8 cellular contexts compared by ENCODE assay signal in genomic region chr2:233063269-233063975, GRCh38. TPM values are rescaled to one million over a fixed set of nuclear protein-coding genes. Genes with fewer than 3 reads are reported as not detected.
DNase-seq lines count a peak whose midpoint lies in the region; ATAC-seq and TF ChIP-seq lines count a peak whose summit lies in the region.
"Had no signal": no experiment of that assay in that cellular context is flagged by ENCODE, and none has a peak within 500 bp of the region (broad histone marks: within the 10 kb centered on the region; RNA-seq: fewer than 3 reads in every experiment).

No MANE protein-coding gene starts in this region.

- no peaks in the 10 kb centered on the region for H3K27me3 ChIP-seq in esophagus squamous epithelium

- peak overlapping the region in 2 of 4 donors; percentile 50 to 71 for H3K4me3 ChIP-seq in esophagus squamous epithelium

- intact Hi-C loops in esophagus squamous epithelium (cut with DNase I): no loop called here

- TF ChIP-seq CTCF in esophagus squamous epithelium (IDR thresholded peaks at IDR 0.05): peak in 1 of 6 experiments; percentile 3

- H3K27ac ChIP-seq in KOPT-K1 (ENCODE audit: low read depth, low read length, poor library complexity, severe bottlenecking): peak overlapping the region; percentile 99
- peak overlapping the region in 3 of 4 donors; percentile 57 to 81 (median 72) for H3K27ac ChIP-seq in esophagus squamous epithelium

- 71 to 81% methylated on average over 7 of the region's 13 CpGs for WGBS in esophagus squamous epithelium, 2 donors

- no peak for DNase-seq in esophagus squamous epithelium (lab: John Stamatoyannopoulos, UW)
- no peak for DNase-seq in AG20443 (ENCODE audit: low spot score)
- no peak for DNase-seq in NCI-H2196 treated with DMSO at 0.1 percent for 48 hours (lab: John Stamatoyannopoulos, UW; ENCODE audit: unreplicated experiment)
- no peak for DNase-seq in retina

- peaks cover 60% of the 10 kb centered on the region for H3K36me3 ChIP-seq in KOPT-K1 (ENCODE audit: insufficient read depth, low read length)
- H3K36me3 ChIP-seq in esophagus squamous epithelium: no peaks in the 10 kb centered on the region

- TF ChIP-seq POLR2A in esophagus squamous epithelium (IDR thresholded peaks at IDR 0.05): peak in 1 of 4 donors; percentile 73

- ATAC-seq in GM18502 (IDR thresholded peaks at IDR 0.05; ENCODE audit: poor library complexity, unreplicated experiment) (peak; percentile 56), GM21447 (IDR thresholded peaks at IDR 0.05; ENCODE audit: unreplicated experiment) (peak; percentile 44)

- H3K9me3 ChIP-seq in KOPT-K1 (ENCODE audit: insufficient read depth, low read length, poor library complexity, severe bottlenecking): peaks cover 11% of the 10 kb centered on the region
- no peaks in the 10 kb centered on the region for H3K9me3 ChIP-seq in esophagus squamous epithelium

- H3K4me1 ChIP-seq in esophagus squamous epithelium: peaks cover 21 to 72% (median 26%) of the 10 kb centered on the region in 3 donors

RNA-seq across cellular contexts. Expression of gene INPP5D, which starts 3.3 kb away (rescaled TPM):
- 10 to 100 TPM in 2 of 4 donors, 1 to 10 TPM in 2; 2.2 to 36.0 (median 10.2) TPM for total RNA-seq in esophagus squamous epithelium

RNA-seq across cellular contexts. Expression of gene NEU2, which starts 30.9 kb away (rescaled TPM):
- not detected for total RNA-seq in esophagus squamous epithelium
- total RNA-seq: subcutaneous adipose tissue had no signal

RNA-seq across cellular contexts. Expression of gene NGEF, which starts 50.4 kb away (rescaled TPM):
- 10 to 100 TPM in 1 of 4 donors, 1 to 10 TPM in 3; 4.0 to 16.5 (median 6.2) TPM for total RNA-seq in esophagus squamous epithelium
